Comparison of ENCODE assay signal across 8 cellular contexts in the genomic region with DNA sequence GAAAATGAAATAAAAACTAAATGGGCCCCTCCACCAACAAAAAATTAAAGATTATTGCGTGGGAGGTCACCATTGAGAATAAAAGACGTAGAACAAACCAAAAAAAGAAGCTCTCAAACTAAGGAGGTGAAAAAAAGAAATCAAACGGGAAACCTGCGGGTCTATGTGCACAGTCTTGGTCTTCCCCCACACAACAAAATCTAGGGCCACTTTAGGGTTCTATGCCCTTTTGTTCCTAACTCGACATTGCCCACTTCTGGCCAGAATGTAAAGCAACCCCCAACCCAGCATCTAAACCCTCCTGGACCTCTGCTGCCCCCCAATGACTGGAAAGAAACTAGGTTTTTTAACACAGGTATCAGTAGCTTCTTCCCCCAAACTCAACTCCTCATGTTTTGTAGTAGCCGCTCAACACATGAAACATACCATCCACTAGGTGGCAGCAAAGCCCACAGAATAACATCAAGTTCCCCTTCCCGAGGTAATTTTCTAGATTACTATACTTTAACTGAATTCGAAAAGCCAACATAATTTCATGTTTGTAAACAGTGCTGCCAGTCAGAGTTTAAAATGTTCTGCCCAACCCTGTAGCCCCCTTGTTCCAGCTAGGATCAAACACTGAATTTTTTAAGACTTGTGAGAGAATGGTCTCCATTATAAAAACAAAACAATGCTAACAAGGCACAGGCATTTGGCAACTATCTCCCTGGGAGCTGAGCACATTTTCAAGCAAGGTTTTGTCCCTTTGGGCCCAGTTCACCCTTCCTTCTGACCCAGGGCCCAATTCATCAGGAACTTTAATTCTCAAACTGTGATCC. TPM values are rescaled to one million over a fixed set of nuclear protein-coding genes. Genes with fewer than 3 reads are reported as not detected.
DNase-seq lines count a peak whose midpoint lies in the region; ATAC-seq and TF ChIP-seq lines count a peak whose summit lies in the region.

No MANE protein-coding gene starts in this region.

- H3K27ac Mint-ChIP-seq in CD14-positive monocyte: peak overlapping the region in 6 of 7 donors; percentile 31 to 72 (median 64)
- peak overlapping the region; percentile 94 for H3K27ac Mint-ChIP-seq in activated B cell treated with CpG ODN at 0.5 μM for 24 hours
- H3K27ac Mint-ChIP-seq in central memory CD8-positive, alpha-beta T cell (ENCODE audit: low read depth): peak overlapping the region; percentile 91

- H3K4me3 Mint-ChIP-seq in CD14-positive monocyte: no peak overlapping the region
- peak overlapping the region; percentile 74 for H3K4me3 Mint-ChIP-seq in activated B cell treated with CpG ODN at 0.5 μM for 24 hours
- peak overlapping the region; percentile 62 for H3K4me3 Mint-ChIP-seq in central memory CD8-positive, alpha-beta T cell

- DNase-seq in CD14-positive monocyte (ENCODE audit: low spot score) (no peak), GM19240 (ENCODE audit: insufficient read length, low spot score) (peak; percentile 43), NCI-H446 (lab: John Stamatoyannopoulos, UW) (peak; percentile 86 to 88), activated B cell treated with CpG ODN at 0.5 μM for 24 hours (peak; percentile 53)
- peak; percentile 64 to 93 for DNase-seq in central memory CD8-positive, alpha-beta T cell (ENCODE audit: low spot score in 2 of 2)
- DNase-seq in stimulated activated CD4-positive, alpha-beta T cell treated with anti-CD3 and anti-CD28 coated beads, Interleukin-4, amount 100 ng/mL, for 24 hours: peak; percentile 90

- intact Hi-C loops in CD14-positive monocyte (cut with micrococcal nuclease) (loop anchor here (1.0 to 5.0 kb wide), 3 partner anchors 82 to 283 kb away; no protein-coding TSS in a partner anchor), activated B cell treated with CpG ODN at 0.5 μM for 24 hours (cut with micrococcal nuclease) (loop anchor here (1.0 to 2.0 kb wide), 18 partner anchors 13 to 488 kb away; a partner anchor contains a TSS)

- peaks cover 72 to 84% of the 10 kb centered on the region in 2 donors for H3K36me3 Mint-ChIP-seq in CD14-positive monocyte
- H3K36me3 Mint-ChIP-seq in activated B cell treated with CpG ODN at 0.5 μM for 24 hours (ENCODE audit: low read depth): peaks cover 41% of the 10 kb centered on the region
- peaks cover 39% of the 10 kb centered on the region for H3K36me3 Mint-ChIP-seq in central memory CD8-positive, alpha-beta T cell (ENCODE audit: insufficient read depth)

- no peaks in the 10 kb centered on the region for H3K27me3 ChIP-seq in layer of hippocampus (ENCODE audit: control insufficient read depth, insufficient read depth, low read length)

- H3K4me1 Mint-ChIP-seq in CD14-positive monocyte (peaks cover 7% of the 10 kb centered on the region), activated B cell treated with CpG ODN at 0.5 μM for 24 hours (peaks cover 53% of the 10 kb centered on the region)
- peaks cover 39% of the 10 kb centered on the region for H3K4me1 Mint-ChIP-seq in central memory CD8-positive, alpha-beta T cell

- CTCF ChIA-PET in activated B cell treated with CpG ODN at 0.5 μM for 24 hours (lab: Charles Lee): interaction anchor here (0.8 to 9.4 kb wide), 93 partner anchors 8 to 521 kb away, joined by 3 to 324 read pairs (median 5); a partner anchor contains a TSS

- peak; percentile 72 for ATAC-seq in HG03439 (IDR thresholded peaks at IDR 0.05; ENCODE audit: unreplicated experiment)
- peak; percentile 88 for ATAC-seq in activated B cell treated with CpG ODN at 0.5 μM for 24 hours (ENCODE audit: low read depth)
- peak; percentile 95 for ATAC-seq in central memory CD8-positive, alpha-beta T cell (replicated peaks; ENCODE audit: extremely low read depth, poor library complexity, severe bottlenecking)

- H3K9me3 Mint-ChIP-seq in CD14-positive monocyte (no peaks in the 10 kb centered on the region), activated B cell treated with CpG ODN at 0.5 μM for 24 hours (no peaks in the 10 kb centered on the region)
- no peaks in the 10 kb centered on the region for H3K9me3 Mint-ChIP-seq in central memory CD8-positive, alpha-beta T cell

- peak overlapping the region; percentile 6 for H3K27ac ChIP-seq in layer of hippocampus (ENCODE audit: low read depth, low read length)

- TF ChIP-seq CTCF in CD14-positive monocyte (IDR thresholded peaks at IDR 0.05): peak; percentile 70
- peak; percentile 76 for TF ChIP-seq CTCF in activated B cell treated with CpG ODN at 0.5 μM for 24 hours (IDR thresholded peaks at IDR 0.05)

- POLR2A ChIA-PET in activated B cell treated with CpG ODN at 0.5 μM for 24 hours (lab: Charles Lee): interaction anchor here (0.6 to 7.5 kb wide), 46 partner anchors 10 to 1871 kb away, joined by 3 to 163 read pairs (median 4); a partner anchor contains a TSS

- H3K27me3 Mint-ChIP-seq in CD14-positive monocyte (ENCODE audit: low read depth in 3 of 3) (no peaks in the 10 kb centered on the region), activated B cell treated with CpG ODN at 0.5 μM for 24 hours (no peaks in the 10 kb centered on the region)
- no peaks in the 10 kb centered on the region for H3K27me3 Mint-ChIP-seq in central memory CD8-positive, alpha-beta T cell

RNA-seq across cellular contexts. Expression of a gene that starts 18.7 kb away (rescaled TPM):
- polyA plus RNA-seq in CD14-positive monocyte: 100 to 1,000 TPM; 440 to 444 TPM
- 123 and 139 TPM in 2 replicates for total RNA-seq in activated B cell treated with CpG ODN at 0.5 μM for 24 hours

RNA-seq across cellular contexts. Expression of a gene that starts 27.8 kb away (rescaled TPM):
- 10 to 100 TPM in 1 of 2 donors, 1 to 10 TPM in 1; 9.4 to 13.4 TPM for polyA plus RNA-seq in CD14-positive monocyte
- total RNA-seq in activated B cell treated with CpG ODN at 0.5 μM for 24 hours: 12.1 and 13.0 TPM in 2 replicates

Comparison
In these comparisons a context has a peak if more than half of its experiments do, and no peak if none do; other contexts are left out.
1. H3K4me3 Mint-ChIP-seq: peak in activated B cell treated with CpG ODN at 0.5 μM for 24 hours (single experiment) and central memory CD8-positive, alpha-beta T cell (single experiment); none in CD14-positive monocyte (0 of 2).
2. Peak in every context shown above with its lines, with median percentiles within 50 percentile points of each other: H3K27ac Mint-ChIP-seq and ATAC-seq.